Comparison of ENCODE assay signal across 18 cellular contexts in genomic region chr5:92841604-92842155, GRCh38.
"Had no signal": no experiment of that assay in that cellular context is flagged by ENCODE, and none has a peak within 500 bp of the region (broad histone marks: within the 10 kb centered on the region; RNA-seq: fewer than 3 reads in every experiment).

No MANE protein-coding gene starts in this region.

- H3K9me3 Mint-ChIP-seq: activated CD4-positive, alpha-beta memory T cell treated with anti-CD3 and anti-CD28 coated beads for 36 hours; WTC11 had no signal

- H3K9me3 ChIP-seq: ovary, psoas muscle, upper lobe of right lung had no signal

- H3K4me3 Mint-ChIP-seq: activated CD4-positive, alpha-beta memory T cell treated with anti-CD3 and anti-CD28 coated beads for 36 hours; activated CD4-positive, alpha-beta T cell treated with anti-CD3 and anti-CD28 coated beads for 36 hours; activated naive CD8-positive, alpha-beta T cell; effector memory CD8-positive, alpha-beta T cell; memory B cell; neural crest cell; T-helper 2 cell treated with Interferon-gamma antibody and Interleukin-4, amounts not matched to agents 5 μg/mL and 100 μg/mL, for 36 hours; WTC11 had no signal

- FAIRE-seq: keratinocyte had no signal

- H3K4me3 ChIP-seq: ovary, psoas muscle, smooth muscle cell, upper lobe of right lung had no signal

- ATAC-seq: activated CD4-positive, alpha-beta T cell treated with anti-CD3 and anti-CD28 coated beads for 36 hours; effector memory CD8-positive, alpha-beta T cell; psoas muscle; sciatic nerve; upper lobe of right lung; WTC11 had no signal

- H3K4me1 ChIP-seq: psoas muscle, upper lobe of right lung had no signal

- H3K27ac ChIP-seq: ovary, psoas muscle, upper lobe of right lung had no signal

- H3K4me1 Mint-ChIP-seq: activated CD4-positive, alpha-beta T cell treated with anti-CD3 and anti-CD28 coated beads for 36 hours; memory B cell had no signal

- H3K4me2 ChIP-seq: smooth muscle cell had no signal

- H3K27ac Mint-ChIP-seq: activated CD4-positive, alpha-beta memory T cell treated with anti-CD3 and anti-CD28 coated beads for 36 hours; activated CD4-positive, alpha-beta T cell treated with anti-CD3 and anti-CD28 coated beads for 36 hours; activated naive CD8-positive, alpha-beta T cell; effector memory CD8-positive, alpha-beta T cell; memory B cell; T-helper 2 cell treated with Interferon-gamma antibody and Interleukin-4, amounts not matched to agents 5 μg/mL and 100 μg/mL, for 36 hours; WTC11 had no signal

- H3K27me3 Mint-ChIP-seq: activated CD4-positive, alpha-beta memory T cell treated with anti-CD3 and anti-CD28 coated beads for 36 hours; activated CD4-positive, alpha-beta T cell treated with anti-CD3 and anti-CD28 coated beads for 36 hours; activated naive CD8-positive, alpha-beta T cell; effector memory CD8-positive, alpha-beta T cell; memory B cell had no signal

- H3K36me3 ChIP-seq: ovary, upper lobe of right lung had no signal

- H3K36me3 Mint-ChIP-seq: activated CD4-positive, alpha-beta memory T cell treated with anti-CD3 and anti-CD28 coated beads for 36 hours; activated naive CD8-positive, alpha-beta T cell; memory B cell; WTC11 had no signal

- H3K27me3 ChIP-seq: ovary, upper lobe of right lung had no signal

- DNase-seq: activated CD4-positive, alpha-beta memory T cell treated with anti-CD3 and anti-CD28 coated beads for 36 hours; activated CD4-positive, alpha-beta T cell treated with anti-CD3 and anti-CD28 coated beads for 36 hours; activated T-cell treated with anti-CD3 and anti-CD28 coated beads for 4 hours; effector memory CD8-positive, alpha-beta T cell; foreskin fibroblast; hippocampal formation; ovary; psoas muscle; stimulated activated naive CD4-positive, alpha-beta T cell; upper lobe of right lung had no signal
